20 cellular contexts compared by ENCODE assay signal in the genomic region with DNA sequence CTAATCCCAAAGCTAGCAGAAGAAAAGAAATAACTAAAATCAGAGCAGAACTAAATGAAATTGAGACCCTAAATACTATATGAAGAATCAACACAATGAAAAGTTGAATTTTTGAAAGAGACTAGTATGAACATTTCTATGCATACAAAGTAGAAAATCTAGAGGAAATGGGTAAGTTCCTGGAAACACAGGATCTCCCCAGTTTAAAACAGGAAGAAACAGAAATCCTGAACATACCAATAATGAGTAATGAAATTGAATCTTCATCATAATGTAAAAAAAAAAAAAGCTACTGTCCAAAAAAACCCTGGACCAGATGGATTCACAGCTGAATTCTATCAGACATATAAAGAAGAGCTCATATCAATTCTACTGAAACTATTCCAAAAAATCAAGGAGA.
"Had no signal": no experiment of that assay in that cellular context is flagged by ENCODE, and none has a peak within 500 bp of the region (broad histone marks: within the 10 kb centered on the region; RNA-seq: fewer than 3 reads in every experiment).

No MANE protein-coding gene starts in this region.

- H3K27me3 ChIP-seq: dorsolateral prefrontal cortex, esophagus muscularis mucosa, gastrocnemius medialis, heart right ventricle, left lung had no signal

- H3K36me3 ChIP-seq: esophagus muscularis mucosa, gastrocnemius medialis, heart right ventricle, left lung, lower lobe of right lung had no signal

- H3K4me3 ChIP-seq: coronary artery, dorsolateral prefrontal cortex, esophagus muscularis mucosa, gastrocnemius medialis, heart right ventricle, left lung, lower lobe of right lung had no signal

- ATAC-seq: gastrocnemius medialis, heart right ventricle, left cardiac atrium, left lung, left ventricle myocardium superior, lower lobe of right lung had no signal

- DNase-seq: dorsolateral prefrontal cortex; effector CD4-positive, alpha-beta T cell; effector memory CD4-positive, alpha-beta T cell; foreskin fibroblast; foreskin melanocyte; gastrocnemius medialis; glutamatergic neuron; head of caudate nucleus; heart right ventricle; hippocampal formation; left cardiac atrium; left lung; left ventricle myocardium superior; lower lobe of right lung; mammary epithelial cell; mesendoderm; midbrain had no signal

- H3K4me3 Mint-ChIP-seq: memory B cell had no signal

- H3K9me3 ChIP-seq: gastrocnemius medialis had no signal

- H3K27ac Mint-ChIP-seq: memory B cell had no signal

- H3K27ac ChIP-seq: coronary artery, dorsolateral prefrontal cortex, esophagus muscularis mucosa, gastrocnemius medialis, left lung, lower lobe of right lung had no signal
